ENCODE assay signal across 7 cellular contexts in the genomic region with DNA sequence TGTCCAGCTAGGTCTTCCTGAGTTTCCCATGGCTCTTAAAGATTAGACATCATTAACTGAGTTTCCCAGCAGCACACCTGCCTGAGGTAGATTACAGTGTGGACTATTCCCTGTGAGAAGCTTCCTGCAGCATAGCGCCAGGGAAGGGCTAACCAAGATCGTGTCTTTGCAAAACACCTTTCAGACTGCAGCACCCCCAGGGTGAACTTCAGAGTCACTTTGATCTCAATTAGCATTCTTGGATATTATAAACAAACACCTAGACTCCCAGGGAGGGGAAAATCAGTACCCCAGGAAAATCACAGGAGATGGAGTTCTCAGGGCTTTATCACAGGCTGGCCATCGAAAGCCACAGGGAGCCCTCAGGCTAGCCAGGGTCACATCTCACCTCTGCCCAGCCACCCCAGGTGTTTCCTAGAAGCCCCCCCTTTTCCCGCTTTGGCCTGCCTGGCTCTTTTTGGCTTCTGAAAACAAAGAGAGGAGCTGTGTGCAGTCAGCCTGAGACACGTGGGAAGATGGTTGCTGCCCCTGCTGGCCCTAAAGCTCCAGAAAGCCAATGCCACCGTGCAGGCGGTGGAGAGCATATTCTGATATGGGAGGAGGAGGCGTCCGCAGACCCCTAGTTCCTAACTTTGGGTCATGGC. TPM values are rescaled to one million over a fixed set of nuclear protein-coding genes. Genes with fewer than 3 reads are reported as not detected.
DNase-seq lines count a peak whose midpoint lies in the region; ATAC-seq, FAIRE-seq and TF ChIP-seq lines count a peak whose summit lies in the region.

No MANE protein-coding gene starts in this region.

- peaks cover 50% of the 10 kb centered on the region for H3K4me1 Mint-ChIP-seq in T-helper 17 cell
- H3K4me1 Mint-ChIP-seq in stimulated activated naive CD8-positive, alpha-beta T cell treated with anti-CD3 and anti-CD28 coated beads, Interleukin-15, Interleukin-2, amounts not matched to agents 100 ng/mL and 50 ng/mL, for 24 hours (ENCODE audit: low read depth), result peaks cover 68% of the 10 kb centered on the region

- no peaks in the 10 kb centered on the region for H3K9me1 ChIP-seq in keratinocyte (ENCODE audit: control insufficient read depth, extremely low read depth, insufficient read depth, low read length)

- ATAC-seq in T-helper 17 cell, result no peak

- H3K9ac ChIP-seq in HUES48 (ENCODE audit: low read depth, low read length) (no peak overlapping the region), keratinocyte (ENCODE audit: control insufficient read depth, extremely low read depth, insufficient read depth, low read length) (no peak overlapping the region)

- no peak for TF ChIP-seq CTCF in keratinocyte (optimal IDR thresholded peaks at IDR 0.05 in 1 of 3, IDR thresholded peaks at IDR 0.05 in 1 of 3, conservative IDR thresholded peaks at IDR 0.05 in 1 of 3; ENCODE audit: extremely low read depth in 1 of 3, insufficient read depth in 2 of 3, low read length in 3 of 3)
- TF ChIP-seq CTCF in GM13977 (IDR thresholded peaks at IDR 0.05; ENCODE audit: extremely low read depth, insufficient read depth, missing control alignments), result no peak

- no peak overlapping the region for H2AFZ ChIP-seq in keratinocyte (ENCODE audit: control insufficient read depth, low read length)

- no peaks in the 10 kb centered on the region for H3K9me3 Mint-ChIP-seq in stimulated activated naive CD8-positive, alpha-beta T cell treated with anti-CD3 and anti-CD28 coated beads, Interleukin-15, Interleukin-2, amounts not matched to agents 100 ng/mL and 50 ng/mL, for 24 hours

- FAIRE-seq in keratinocyte (lab: Jason Lieb, UNC), result no peak

- dilution Hi-C loops in keratinocyte (cut with MboI; ENCODE audit: extremely low pct_ligation_motif_present, low sequenced_read_pairs), result no loop called here

- H3K79me2 ChIP-seq in keratinocyte (ENCODE audit: control insufficient read depth, insufficient read depth, low read length), result no peaks in the 10 kb centered on the region

- peak overlapping the region; percentile 82 for H3K4me3 Mint-ChIP-seq in T-helper 17 cell
- H3K4me3 Mint-ChIP-seq in stimulated activated naive CD8-positive, alpha-beta T cell treated with anti-CD3 and anti-CD28 coated beads, Interleukin-15, Interleukin-2, amounts not matched to agents 100 ng/mL and 50 ng/mL, for 24 hours, result peak overlapping the region; percentile 9

- H3K4me3 ChIP-seq in HUES48 (ENCODE audit: low read depth, low read length), result no peak overlapping the region
- no peak overlapping the region for H3K4me3 ChIP-seq in keratinocyte (ENCODE audit: control insufficient read depth in 2 of 3, extremely low read depth in 1 of 3, insufficient read depth in 2 of 3, low read depth in 1 of 3, low read length in 3 of 3)

- DNase-seq in T-helper 17 cell (no peak), keratinocyte (ENCODE audit: low read depth, low spot score) (no peak), NCI-H1436 treated with DMSO at 0.1 percent for 48 hours (lab: John Stamatoyannopoulos, UW) (no peak), GM13977 (ENCODE audit: low spot score) (no peak), NOMO-1 treated with DMSO at 0.1 percent for 48 hours (lab: John Stamatoyannopoulos, UW; ENCODE audit: unreplicated experiment) (no peak)

- H3K4me2 ChIP-seq in keratinocyte (ENCODE audit: control insufficient read depth, extremely low read depth, insufficient read depth, low read depth, low read length), result peak overlapping the region; percentile 9

- peak overlapping the region; percentile 57 for H3K27ac ChIP-seq in HUES48 (ENCODE audit: low read depth, low read length)
- peak overlapping the region; percentile 42 for H3K27ac ChIP-seq in keratinocyte (ENCODE audit: control insufficient read depth, insufficient read depth, low read length)

- peaks cover 21% of the 10 kb centered on the region for H3K4me1 ChIP-seq in HUES48 (ENCODE audit: control insufficient read depth, insufficient read depth, low read length)
- peaks cover 37% of the 10 kb centered on the region for H3K4me1 ChIP-seq in keratinocyte (ENCODE audit: control insufficient read depth, extremely low read depth, insufficient read depth, low read length)

- in situ Hi-C loops in GM13977 (cut with MboI; ENCODE audit: low pct_unique_long_range_greater_than_20kb, low sequenced_read_pairs, unreplicated experiment), result no loop called here

- H3K27ac Mint-ChIP-seq in T-helper 17 cell, result peak overlapping the region; percentile 95
- peak overlapping the region; percentile 94 for H3K27ac Mint-ChIP-seq in stimulated activated naive CD8-positive, alpha-beta T cell treated with anti-CD3 and anti-CD28 coated beads, Interleukin-15, Interleukin-2, amounts not matched to agents 100 ng/mL and 50 ng/mL, for 24 hours

- no peaks in the 10 kb centered on the region for H4K20me1 ChIP-seq in keratinocyte (ENCODE audit: control insufficient read depth, extremely low read depth, insufficient read depth, low read length)

- no peaks in the 10 kb centered on the region for H3K27me3 Mint-ChIP-seq in T-helper 17 cell
- H3K27me3 Mint-ChIP-seq in stimulated activated naive CD8-positive, alpha-beta T cell treated with anti-CD3 and anti-CD28 coated beads, Interleukin-15, Interleukin-2, amounts not matched to agents 100 ng/mL and 50 ng/mL, for 24 hours, result no peaks in the 10 kb centered on the region

- H3K27me3 ChIP-seq in HUES48 (ENCODE audit: control insufficient read depth, insufficient read depth, low read length), result no peaks in the 10 kb centered on the region
- H3K27me3 ChIP-seq in keratinocyte (ENCODE audit: control insufficient read depth, extremely low read depth, insufficient read depth, low read length), result no peaks in the 10 kb centered on the region

- H3K36me3 ChIP-seq in HUES48 (ENCODE audit: control insufficient read depth, insufficient read depth, low read length) (no peaks in the 10 kb centered on the region), keratinocyte (ENCODE audit: control insufficient read depth in 2 of 2, extremely low read depth in 1 of 2, insufficient read depth in 2 of 2, low read length in 2 of 2) (no peaks in the 10 kb centered on the region)

- H3K36me3 Mint-ChIP-seq in T-helper 17 cell (ENCODE audit: low read depth), result no peaks in the 10 kb centered on the region
- H3K36me3 Mint-ChIP-seq in stimulated activated naive CD8-positive, alpha-beta T cell treated with anti-CD3 and anti-CD28 coated beads, Interleukin-15, Interleukin-2, amounts not matched to agents 100 ng/mL and 50 ng/mL, for 24 hours (ENCODE audit: low read depth), result no peaks in the 10 kb centered on the region

- no peaks in the 10 kb centered on the region for H3K9me3 ChIP-seq in HUES48 (ENCODE audit: control insufficient read depth, insufficient read depth, low read length)
- H3K9me3 ChIP-seq in T-helper 17 cell (ENCODE audit: control insufficient read depth, low read length, poor library complexity, severe bottlenecking), result no peaks in the 10 kb centered on the region
- no peaks in the 10 kb centered on the region for H3K9me3 ChIP-seq in keratinocyte (ENCODE audit: control insufficient read depth, low read depth, low read length)

RNA-seq across cellular contexts. Expression of gene LBR, which starts 18.6 kb away (rescaled TPM):
- 100 to 1,000 TPM; 116 to 121 TPM for total RNA-seq in T-helper 17 cell
- 11.9 to 30.5 TPM (median 21.2 TPM) in 3 replicates for polyA plus RNA-seq in keratinocyte
- 11.7 TPM for polyA plus RNA-seq in keratinocyte (2011; ENCODE audit: low read depth)
- polyA plus RNA-seq in keratinocyte (2011; cell fraction: cytosol; rRNA removed), result 4.7 and 9.7 TPM in 2 replicates
- polyA plus RNA-seq in keratinocyte (2011; cell fraction: nucleus; rRNA removed), result 33.5 and 34.7 TPM in 2 replicates
- polyA plus RNA-seq in keratinocyte (2012; ENCODE audit: low replicate concordance), result 13.6 and 15.8 TPM in 2 replicates
- polyA minus RNA-seq in keratinocyte, result 14.7 to 42.6 TPM (median 30.3 TPM) in 3 replicates
- polyA minus RNA-seq in keratinocyte (2011; cell fraction: cytosol; rRNA and poly(A)+ RNA removed), result 5.6 TPM
- polyA minus RNA-seq in keratinocyte (2011; cell fraction: nucleus; rRNA and poly(A)+ RNA removed), result 17.2 and 25.7 TPM in 2 replicates
